ENCODE assay signal across 1 cellular context in genomic region chr7:107035446-107035845, GRCh38.
TF ChIP-seq lines count a peak whose summit lies in the region.

No MANE protein-coding gene starts in this region.

TF ChIP-seq in K562, 482 proteins besides CTCF, POLR2A, EP300 and RAD21 (continued from another document and continues in another):
- TF ChIP-seq, protein P1, sequence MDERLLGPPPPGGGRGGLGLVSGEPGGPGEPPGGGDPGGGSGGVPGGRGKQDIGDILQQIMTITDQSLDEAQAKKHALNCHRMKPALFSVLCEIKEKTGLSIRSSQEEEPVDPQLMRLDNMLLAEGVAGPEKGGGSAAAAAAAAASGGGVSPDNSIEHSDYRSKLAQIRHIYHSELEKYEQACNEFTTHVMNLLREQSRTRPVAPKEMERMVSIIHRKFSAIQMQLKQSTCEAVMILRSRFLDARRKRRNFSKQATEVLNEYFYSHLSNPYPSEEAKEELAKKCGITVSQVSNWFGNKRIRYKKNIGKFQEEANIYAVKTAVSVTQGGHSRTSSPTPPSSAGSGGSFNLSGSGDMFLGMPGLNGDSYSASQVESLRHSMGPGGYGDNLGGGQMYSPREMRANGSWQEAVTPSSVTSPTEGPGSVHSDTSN (CRISPR knock-in tag; IDR thresholded peaks at IDR 0.05; ENCODE audit: low read depth) = no peak
- TF ChIP-seq, protein P1 (tag; conservative IDR thresholded peaks at IDR 0.05; ENCODE audit: low read depth) = peak; percentile 29; the same call in 1 of the 2 replicates
- TF ChIP-seq HDAC2 (IDR thresholded peaks at IDR 0.05) (peak; percentile 94), LEF1 (IDR thresholded peaks at IDR 0.05) (peak; percentile 81), NR2C1 (IDR thresholded peaks at IDR 0.05) (peak; percentile 72), NR2C1 (tag; IDR thresholded peaks at IDR 0.05) (peak; percentile 65; the same call in 1 of the 2 replicates), KLF6 (CRISPR knock-in tag; IDR thresholded peaks at IDR 0.05; ENCODE audit: borderline replicate concordance) (0 out of 2 replicates have a peak, but pooled peaks have one; percentile 55), ZNF407 (IDR thresholded peaks at IDR 0.05; ENCODE audit: low read depth) (no peak), ZBTB43 (CRISPR knock-in tag; IDR thresholded peaks at IDR 0.05) (no peak), FOXA3 (CRISPR knock-in tag; conservative IDR thresholded peaks at IDR 0.05 in 1 of 2, IDR thresholded peaks at IDR 0.05 in 1 of 2) (peak in 1 of 2 experiments; percentile 48; a peak in 2 of 4 replicates), CCNT2 (IDR thresholded peaks at IDR 0.05; ENCODE audit: borderline replicate concordance, extremely low read depth, insufficient read length, low read depth, low read length) (peak; percentile 67), TCF7L2 (IDR thresholded peaks at IDR 0.05; ENCODE audit: low read depth, low read length) (no peak), CC2D1A (IDR thresholded peaks at IDR 0.05) (no peak), SNAPC5 (CRISPR knock-in tag; IDR thresholded peaks at IDR 0.05) (no peak), ZNF318 (IDR thresholded peaks at IDR 0.05; ENCODE audit: borderline replicate concordance in 1 of 2, low read depth in 1 of 2) (0 out of 4 replicates have a peak, but pooled peaks of 1 of the 2 experiments have one; percentile 53), TAL1 (IDR thresholded peaks at IDR 0.05) (peak; percentile 73), THRA (IDR thresholded peaks at IDR 0.05) (no peak), GTF2E2 (tag; IDR thresholded peaks at IDR 0.05) (no peak; the same call in 1 of the 2 replicates), ETV1 (tag; conservative IDR thresholded peaks at IDR 0.05; ENCODE audit: low read depth) (peak; percentile 44; the same call in 1 of the 2 replicates), PHTF2 (CRISPR knock-in tag; IDR thresholded peaks at IDR 0.05) (no peak), PRPF4 (IDR thresholded peaks at IDR 0.05; ENCODE audit: insufficient read depth, low read depth, low read length, poor library complexity, severe bottlenecking) (no peak), MIER1 (IDR thresholded peaks at IDR 0.05; ENCODE audit: low read depth) (no peak), ZNF699 (CRISPR knock-in tag; IDR thresholded peaks at IDR 0.05; ENCODE audit: insufficient replicate concordance) (no peak), NR3C1 (CRISPR knock-in tag; IDR thresholded peaks at IDR 0.05) (no peak), CREB3L1 (IDR thresholded peaks at IDR 0.05; ENCODE audit: borderline replicate concordance, low read depth) (no peak), MTA3 (IDR thresholded peaks at IDR 0.05; ENCODE audit: borderline replicate concordance) (peak; percentile 46; the same call in 1 of the 2 replicates)
- TF ChIP-seq, protein P2, sequence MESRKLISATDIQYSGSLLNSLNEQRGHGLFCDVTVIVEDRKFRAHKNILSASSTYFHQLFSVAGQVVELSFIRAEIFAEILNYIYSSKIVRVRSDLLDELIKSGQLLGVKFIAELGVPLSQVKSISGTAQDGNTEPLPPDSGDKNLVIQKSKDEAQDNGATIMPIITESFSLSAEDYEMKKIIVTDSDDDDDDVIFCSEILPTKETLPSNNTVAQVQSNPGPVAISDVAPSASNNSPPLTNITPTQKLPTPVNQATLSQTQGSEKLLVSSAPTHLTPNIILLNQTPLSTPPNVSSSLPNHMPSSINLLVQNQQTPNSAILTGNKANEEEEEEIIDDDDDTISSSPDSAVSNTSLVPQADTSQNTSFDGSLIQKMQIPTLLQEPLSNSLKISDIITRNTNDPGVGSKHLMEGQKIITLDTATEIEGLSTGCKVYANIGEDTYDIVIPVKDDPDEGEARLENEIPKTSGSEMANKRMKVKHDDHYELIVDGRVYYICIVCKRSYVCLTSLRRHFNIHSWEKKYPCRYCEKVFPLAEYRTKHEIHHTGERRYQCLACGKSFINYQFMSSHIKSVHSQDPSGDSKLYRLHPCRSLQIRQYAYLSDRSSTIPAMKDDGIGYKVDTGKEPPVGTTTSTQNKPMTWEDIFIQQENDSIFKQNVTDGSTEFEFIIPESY (CRISPR knock-in tag; IDR thresholded peaks at IDR 0.05) = no peak
